In genomic region chr6:11404081-11404480, GRCh38 we compare ENCODE assay signal across 16 cellular contexts.
DNase-seq lines count a peak whose midpoint lies in the region; ATAC-seq, FAIRE-seq and TF ChIP-seq lines count a peak whose summit lies in the region.
"Had no signal": no experiment of that assay in that cellular context is flagged by ENCODE, and none has a peak within 500 bp of the region (broad histone marks: within the 10 kb centered on the region; RNA-seq: fewer than 3 reads in every experiment).

No MANE protein-coding gene starts in this region.

- H3K4me3 ChIP-seq in esophagus muscularis mucosa = no peak overlapping the region
- H3K4me3 ChIP-seq: PC-9 had no signal

- no peaks in the 10 kb centered on the region for H3K36me3 ChIP-seq in esophagus muscularis mucosa

- FAIRE-seq in GM18507 (lab: Jason Lieb, UNC) = peak; percentile 78

- no peak for TF ChIP-seq POLR2A in esophagus muscularis mucosa (IDR thresholded peaks at IDR 0.05; ENCODE audit: low read depth)

- WGBS in esophagus muscularis mucosa = 92% methylated on average over 10 of the region's 10 CpGs

- ATAC-seq in GM19467 (IDR thresholded peaks at IDR 0.05; ENCODE audit: unreplicated experiment) (peak; percentile 67), HG03045 (IDR thresholded peaks at IDR 0.05; ENCODE audit: unreplicated experiment) (peak; percentile 73)

- H3K27ac ChIP-seq in esophagus muscularis mucosa (replicated peaks in 1 of 4) = no peak overlapping the region
- H3K27ac ChIP-seq: KMS-11, PC-9, VCaP had no signal

- H3K9me3 ChIP-seq in esophagus muscularis mucosa = no peaks in the 10 kb centered on the region

- no peak for DNase-seq in GM18507 (ENCODE audit: extremely low spot score, insufficient read length, low read depth)
- peak; percentile 31 for DNase-seq in esophagus muscularis mucosa (ENCODE audit: extremely low spot score)
- DNase-seq in DMS153 treated with DMSO at 0.1 percent for 48 hours (lab: John Stamatoyannopoulos, UW; ENCODE audit: unreplicated experiment) = no peak
- DNase-seq in stimulated activated CD8-positive, alpha-beta memory T cell treated with anti-CD3 and anti-CD28 coated beads, Interleukin-4, amount 100 ng/mL, for 48 hours = no peak
- no peak for DNase-seq in iPS-NIHi7 (ENCODE audit: extremely low spot score)
- DNase-seq in stimulated activated CD4-positive, alpha-beta T cell treated with anti-CD3 and anti-CD28 coated beads, Interleukin-4, amount 100 ng/mL, for 4 hours = no peak
- DNase-seq: activated naive CD4-positive, alpha-beta T cell treated with anti-CD3 and anti-CD28 coated beads for 36 hours; dermis blood vessel endothelial cell; DMS79; left colon; NCI-H1417 treated with DMSO at 0.1 percent for 48 hours; PC-9 had no signal

- TF ChIP-seq EP300 in esophagus muscularis mucosa (IDR thresholded peaks at IDR 0.05) = no peak

- TF ChIP-seq CTCF in esophagus muscularis mucosa (IDR thresholded peaks at IDR 0.05) = no peak

- intact Hi-C loops in esophagus muscularis mucosa (cut with DNase I) = no loop called here

- H3K4me1 ChIP-seq in esophagus muscularis mucosa = no peaks in the 10 kb centered on the region

- H3K27me3 ChIP-seq in esophagus muscularis mucosa = no peaks in the 10 kb centered on the region
